In genomic region chr14:65238456-65238855, GRCh38 we compare ENCODE assay signal across 10 cellular contexts.
A peak's percentile ranks its signal among the peaks of the same experiment; 100 is the strongest.
DNase-seq lines count a peak whose midpoint lies in the region; ATAC-seq and TF ChIP-seq lines count a peak whose summit lies in the region.
"Had no signal": no experiment of that assay in that cellular context is flagged by ENCODE, and none has a peak within 500 bp of the region (broad histone marks: within the 10 kb centered on the region; RNA-seq: fewer than 3 reads in every experiment).

No MANE protein-coding gene starts in this region.

- no peaks in the 10 kb centered on the region for H3K36me3 ChIP-seq in kidney epithelial cell (ENCODE audit: control insufficient read depth, insufficient read depth, low read length)
- H3K36me3 ChIP-seq in tibial nerve, result no peaks in the 10 kb centered on the region

- peak overlapping the region in 3 of 4 donors; percentile 53 to 76 (median 65) for H3K27ac ChIP-seq in tibial nerve
- H3K27ac ChIP-seq: SK-N-MC had no signal

- in situ Hi-C loops in astrocyte of the cerebellum (cut with HindIII; ENCODE audit: low sequenced_read_pairs), result no loop called here

- no peak for ATAC-seq in activated CD4-positive, CD25-positive, alpha-beta regulatory T cell treated with anti-CD3 and anti-CD28 coated beads, Interleukin-2, amount 50 U/mL, for 24 hours

- H3K4me3 ChIP-seq in astrocyte of the cerebellum (ENCODE audit: low read depth, low read length) (no peak overlapping the region), kidney epithelial cell (ENCODE audit: low read depth, low read length) (no peak overlapping the region), tibial nerve (no peak overlapping the region)
- H3K4me3 ChIP-seq: SK-N-MC had no signal

- WGBS in tibial nerve, 2 donors, result 73 to 77% methylated on average over 6 of the region's 6 CpGs

- H3K9me3 ChIP-seq in tibial nerve, result no peaks in the 10 kb centered on the region

- H3K4me1 ChIP-seq in tibial nerve, result peaks cover 0 to 39% (median 18%) of the 10 kb centered on the region in 4 donors

- no peak for TF ChIP-seq POLR2A in tibial nerve (IDR thresholded peaks at IDR 0.05)

- no peaks in the 10 kb centered on the region for H3K27me3 ChIP-seq in kidney epithelial cell (ENCODE audit: control insufficient read depth, insufficient read depth, low read length)
- H3K27me3 ChIP-seq in tibial nerve, result no peaks in the 10 kb centered on the region

- TF ChIP-seq CTCF in astrocyte of the cerebellum (IDR thresholded peaks at IDR 0.05; ENCODE audit: low read depth, low read length, missing control alignments), result no peak
- no peak for TF ChIP-seq CTCF in kidney epithelial cell (IDR thresholded peaks at IDR 0.05; ENCODE audit: insufficient read depth, low read length, poor library complexity, severe bottlenecking)
- TF ChIP-seq CTCF in tibial nerve (IDR thresholded peaks at IDR 0.05), result no peak

- DNase-seq in LHCN-M2 (ENCODE audit: low read depth), result peak; percentile 89
- peak; percentile 66 for DNase-seq in astrocyte of the cerebellum (ENCODE audit: low read depth)
- DNase-seq in kidney epithelial cell (ENCODE audit: low read depth), result peak; percentile 95
- no peak for DNase-seq in tibial nerve (ENCODE audit: low spot score in 2 of 2)
- no peak for DNase-seq in NCI-H1417 (lab: John Stamatoyannopoulos, UW)
- DNase-seq in HPDE6-E6E7 (ENCODE audit: extremely low spot score), result no peak
- DNase-seq: activated CD4-positive, alpha-beta memory T cell treated with anti-CD3 and anti-CD28 coated beads, Interleukin-2, amount 10 ng/mL, durations not matched to agents 7 days and 5 days; GF-D8 had no signal

- TF ChIP-seq EP300 in tibial nerve (IDR thresholded peaks at IDR 0.05), result no peak

Comparison
In these comparisons a context has a peak if more than half of its experiments do, and no peak if none do; other contexts are left out.
1. DNase-seq: peak in LHCN-M2 (single experiment), astrocyte of the cerebellum (single experiment) and kidney epithelial cell (single experiment); none in tibial nerve (0 of 2), NCI-H1417 (0 of 3) and HPDE6-E6E7 (single experiment).